Comparison of ENCODE assay signal across 19 cellular contexts in the genomic region with DNA sequence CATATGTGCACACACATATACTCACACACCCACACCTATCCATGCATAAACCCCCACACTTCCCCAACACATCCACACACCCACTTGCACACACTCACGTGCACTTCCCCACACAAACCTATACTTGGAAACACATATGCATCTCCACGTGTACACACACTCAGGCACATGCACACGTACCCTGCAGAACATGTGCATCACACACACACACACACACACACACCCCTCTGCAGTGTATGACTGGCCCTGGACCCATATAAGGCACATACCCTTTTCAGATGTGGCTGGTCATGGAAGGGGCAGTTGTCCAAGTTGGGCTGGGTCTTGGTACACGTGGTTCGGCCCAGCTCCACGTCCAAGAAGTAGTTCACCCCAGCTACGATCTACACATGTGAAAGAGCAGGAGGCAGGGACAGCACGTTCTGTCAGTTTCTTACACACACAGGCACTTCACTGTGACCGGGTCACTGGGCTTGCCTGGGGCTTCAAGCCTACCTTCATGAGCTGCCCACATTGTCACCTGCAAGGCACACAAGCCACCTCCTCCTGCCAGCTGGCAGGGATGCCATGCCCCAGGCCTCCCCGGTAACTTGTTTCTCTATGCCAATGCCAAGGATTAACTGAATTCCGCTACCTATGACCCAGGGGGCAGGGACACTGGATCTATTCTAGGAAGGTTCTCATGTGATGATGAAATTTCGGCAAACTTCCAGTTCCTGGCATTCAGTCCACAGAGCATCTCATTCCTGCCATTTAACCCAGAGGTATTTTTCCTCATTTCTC. TPM values are rescaled to one million over a fixed set of nuclear protein-coding genes. Genes with fewer than 3 reads are reported as not detected.
DNase-seq lines count a peak whose midpoint lies in the region; ATAC-seq, FAIRE-seq and TF ChIP-seq lines count a peak whose summit lies in the region.
"Had no signal": no experiment of that assay in that cellular context is flagged by ENCODE, and none has a peak within 500 bp of the region (broad histone marks: within the 10 kb centered on the region; RNA-seq: fewer than 3 reads in every experiment).

No MANE protein-coding gene starts in this region.

- peak; percentile 32 for DNase-seq in PC-3
- DNase-seq in H1 (ENCODE audit: low read depth in 1 of 2, low spot score in 2 of 2), result no peak
- no peak for DNase-seq in HepG2 (ENCODE audit: low spot score)
- DNase-seq in NCI-H1436 (lab: John Stamatoyannopoulos, UW), result no peak
- DNase-seq: activated CD8-positive, alpha-beta memory T cell treated with anti-CD3 and anti-CD28 coated beads, Interleukin-2, amount 50 U/mL, for 48 hours; activated naive CD8-positive, alpha-beta T cell treated with anti-CD3 and anti-CD28 coated beads, Interleukin-2, amount 10 ng/mL, durations not matched to agents 7 days and 5 days; CD4-positive, CD25-positive, alpha-beta regulatory T cell; KG1; NCI-H2029 treated with DMSO at 0.1 percent for 48 hours; occipital lobe; stimulated activated CD4-positive, alpha-beta T cell treated with anti-CD3 and anti-CD28 coated beads, Interleukin-1b, Interleukin-23, amount 100 ng/mL, for 48 hours had no signal

- no peak overlapping the region for H3K18ac ChIP-seq in H1 (ENCODE audit: extremely low read depth, low read length)

- in situ Hi-C loops in HepG2 (cut with HindIII; ENCODE audit: extremely low pct_ligation_motif_present, low pct_unique_long_range_greater_than_20kb), result loop anchor here (10.0 kb wide), 1 partner anchor 1060 kb away; no protein-coding TSS in a partner anchor

- H4K20me1 ChIP-seq in PC-3 (ENCODE audit: low read length) (0 out of 2 replicates have a peak, but pooled peaks cover 11% of the 10 kb centered on the region), H1 (replicated peaks in 1 of 2; ENCODE audit: control insufficient read depth in 1 of 2, insufficient read depth in 2 of 2, low read length in 2 of 2) (peaks cover 0 to 8% of the 10 kb centered on the region in 2 experiments), HepG2 (ENCODE audit: insufficient read depth, low read length) (peaks cover 15% of the 10 kb centered on the region; the same call in 1 of the 2 replicates)

- H3K9me2 ChIP-seq in PC-3 (replicated peaks; ENCODE audit: low read length), result no peaks in the 10 kb centered on the region

- H3K4me1 ChIP-seq in PC-3 (ENCODE audit: insufficient read depth, low read length) (peaks cover 21% of the 10 kb centered on the region), H1 (replicated peaks in 1 of 4; ENCODE audit: control insufficient read depth in 3 of 4, insufficient read depth in 4 of 4, low read length in 3 of 4) (peaks cover 0 to 9% (median 4%) of the 10 kb centered on the region in 4 experiments; a peak in 4 of 7 replicates), HepG2 (ENCODE audit: insufficient read depth, low read length) (peaks cover 86% of the 10 kb centered on the region), subcutaneous abdominal adipose tissue (ENCODE audit: control insufficient read depth in 5 of 5, insufficient read depth in 5 of 5, low read length in 5 of 5) (peaks cover 14 to 60% (median 49%) of the 10 kb centered on the region in 5 donors)

- TF ChIP-seq POLR2A in H1 (IDR thresholded peaks at IDR 0.05; ENCODE audit: control extremely low read depth in 1 of 2, low read depth in 2 of 2, low read length in 2 of 2), result no peak
- peak in 1 of 2 experiments; percentile 49; a peak in 2 of 4 replicates for TF ChIP-seq POLR2A in HepG2 (IDR thresholded peaks at IDR 0.05; ENCODE audit: insufficient read depth in 1 of 2, low read depth in 2 of 2, low read length in 2 of 2)

- ATAC-seq in PC-3 (no peak), HepG2 (no peak), HG02970 (IDR thresholded peaks at IDR 0.05; ENCODE audit: low FRiP score, unreplicated experiment) (no peak), HG03196 (IDR thresholded peaks at IDR 0.05; ENCODE audit: unreplicated experiment) (no peak), GM21576 (IDR thresholded peaks at IDR 0.05; ENCODE audit: unreplicated experiment) (no peak)
- ATAC-seq: left lung had no signal

- peak overlapping the region; percentile 24; the same call in 1 of the 2 replicates for H3K4me2 ChIP-seq in PC-3 (ENCODE audit: low read length)
- no peak overlapping the region; a peak in 1 of 4 replicates for H3K4me2 ChIP-seq in H1 (ENCODE audit: insufficient read depth in 1 of 2, low read depth in 2 of 2, low read length in 2 of 2)
- H3K4me2 ChIP-seq in HepG2 (ENCODE audit: low read depth, low read length), result peak overlapping the region; percentile 94

- H3K79me2 ChIP-seq in PC-3 (ENCODE audit: low read length), result peaks cover 27% of the 10 kb centered on the region
- no peaks in the 10 kb centered on the region for H3K79me2 ChIP-seq in H1 (ENCODE audit: control insufficient read depth in 1 of 2, insufficient read depth in 2 of 2, low read length in 2 of 2)
- peaks cover 29% of the 10 kb centered on the region for H3K79me2 ChIP-seq in HepG2 (ENCODE audit: insufficient read depth, low read length)

- H2BK20ac ChIP-seq in H1 (ENCODE audit: low read length), result no peak overlapping the region

- H2BK120ac ChIP-seq in H1 (replicated peaks; ENCODE audit: low read depth, low read length), result no peak overlapping the region

- H3K9me3 ChIP-seq in PC-3 (ENCODE audit: low read length) (no peaks in the 10 kb centered on the region), H1 (ENCODE audit: insufficient read depth in 2 of 2, low read depth in 1 of 2, low read length in 1 of 2) (no peaks in the 10 kb centered on the region), HepG2 (ENCODE audit: low read length) (no peaks in the 10 kb centered on the region), subcutaneous abdominal adipose tissue (ENCODE audit: control insufficient read depth in 5 of 5, low read length in 5 of 5) (no peaks in the 10 kb centered on the region)
- H3K9me3 ChIP-seq: left lung had no signal

- FAIRE-seq in H1 (lab: Jason Lieb, UNC) (no peak), HepG2 (lab: Jason Lieb, UNC) (no peak)

- H3K27me3 ChIP-seq in PC-3 (ENCODE audit: low read length) (no peaks in the 10 kb centered on the region), H1 (replicated peaks in 1 of 4; ENCODE audit: control insufficient read depth in 3 of 4, extremely low read depth in 1 of 4, insufficient read depth in 3 of 4, low read length in 3 of 4) (peaks cover 0 to 5% (median 2%) of the 10 kb centered on the region in 4 experiments; a peak in 3 of 7 replicates), HepG2 (ENCODE audit: control insufficient read depth in 1 of 2, insufficient read depth in 2 of 2, low read length in 2 of 2) (no peaks in the 10 kb centered on the region; a peak in 1 of 5 replicates), subcutaneous abdominal adipose tissue (ENCODE audit: control insufficient read depth in 5 of 5, insufficient read depth in 4 of 5, low read length in 5 of 5) (no peaks in the 10 kb centered on the region)

- peak overlapping the region; percentile 54 for H3K4ac ChIP-seq in H1 (replicated peaks; ENCODE audit: insufficient read length, low read depth, low read length)

- H2BK5ac ChIP-seq in H1 (ENCODE audit: low read depth, low read length), result no peak overlapping the region; the same call in 1 of the 2 replicates

- H3K9ac ChIP-seq in PC-3 (ENCODE audit: low read length) (no peak overlapping the region), H1 (replicated peaks in 1 of 4; ENCODE audit: extremely low read depth in 1 of 4, low read depth in 3 of 4, low read length in 3 of 4) (no peak overlapping the region), HepG2 (ENCODE audit: insufficient read depth, low read depth, low read length) (peak overlapping the region; percentile 1; the same call in 1 of the 2 replicates), subcutaneous abdominal adipose tissue (ENCODE audit: low read length in 5 of 5) (peak overlapping the region in 1 of 5 donors; percentile 41)

- intact Hi-C loops in PC-3 (cut with micrococcal nuclease), result no loop called here
- intact Hi-C loops in HepG2 (cut with micrococcal nuclease; ENCODE audit: unreplicated experiment), result no loop called here

- TF ChIP-seq EP300 in H1 (IDR thresholded peaks at IDR 0.05; ENCODE audit: borderline replicate concordance in 1 of 2, low read depth in 2 of 2, low read length in 2 of 2) (no peak), HepG2 (IDR thresholded peaks at IDR 0.05; ENCODE audit: low read depth in 2 of 2, low read length in 2 of 2) (no peak), HepG2 (CRISPR knock-in tag; IDR thresholded peaks at IDR 0.05; ENCODE audit: borderline replicate concordance) (no peak)

- no peak overlapping the region for H3K23ac ChIP-seq in H1 (ENCODE audit: insufficient read length)

- H4K8ac ChIP-seq in H1 (ENCODE audit: extremely low read depth, insufficient read depth, low read length), result no peak overlapping the region

- H3F3A ChIP-seq in PC-3 (ENCODE audit: low read length, unreplicated experiment), result no peaks in the 10 kb centered on the region

- H2AK5ac ChIP-seq in H1 (ENCODE audit: low read depth, low read length), result 0 out of 2 replicates have a peak overlapping the region, but pooled peaks have one; percentile 3

- H4K5ac ChIP-seq in H1 (ENCODE audit: insufficient read length, low read depth, low read length), result no peak overlapping the region

- no peak overlapping the region for H3K14ac ChIP-seq in H1 (ENCODE audit: insufficient read length)

- H2AFZ ChIP-seq in PC-3 (ENCODE audit: low read length) (no peak overlapping the region), H1 (ENCODE audit: low read length) (no peak overlapping the region), HepG2 (ENCODE audit: low read length) (no peak overlapping the region)

- TF ChIP-seq RAD21 in H1 (IDR thresholded peaks at IDR 0.05 in 1 of 2, conservative IDR thresholded peaks at IDR 0.05 in 1 of 2; ENCODE audit: low read depth in 2 of 2, low read length in 2 of 2), result no peak
- TF ChIP-seq RAD21 in HepG2 (CRISPR knock-in tag; IDR thresholded peaks at IDR 0.05), result no peak

- H3K4me3 ChIP-seq in PC-3 (ENCODE audit: low read length), result no peak overlapping the region
- H3K4me3 ChIP-seq in H1 (ENCODE audit: extremely low read depth in 1 of 4, insufficient read depth in 2 of 4, low read depth in 3 of 4, low read length in 4 of 4), result no peak overlapping the region
- peak overlapping the region in 2 of 3 experiments; percentile 29 to 88; a peak in 5 of 6 replicates for H3K4me3 ChIP-seq in HepG2 (replicated peaks in 1 of 3; ENCODE audit: insufficient read depth in 1 of 3, low read depth in 2 of 3, low read length in 3 of 3)
- peak overlapping the region in 4 of 5 donors; percentile 37 to 87 (median 66) for H3K4me3 ChIP-seq in subcutaneous abdominal adipose tissue (ENCODE audit: low read depth in 1 of 5, low read length in 5 of 5)

- 83% methylated on average over 12 of the region's 12 CpGs; no CpG with 5 or more reads in 1 of the 2 experiments for WGBS in H1 (ENCODE audit: extremely low coverage in 1 of 2, insufficient coverage in 1 of 2, insufficient read length in 1 of 2, insufficient replicate concordance in 2 of 2, low coverage in 1 of 2, low lambda C conversion rate in 2 of 2, missing lambda C conversion rate in 1 of 2), 2 experiments
- WGBS in HepG2 (ENCODE audit: low lambda C conversion rate), result 75% methylated on average over 12 of the region's 12 CpGs

- CTCF ChIA-PET in PC-3 (lab: Charles Lee) (no interaction called here), H1 (lab: Charles Lee; ENCODE audit: partially characterized antibody) (interaction anchor here (0.6 to 1.6 kb wide), 3 partner anchors 9 to 100 kb away, joined by 3 read pairs; no protein-coding TSS in a partner anchor), HepG2 (lab: Yijun Ruan, JAX; ENCODE audit: low intra/inter-chr PET ratio, low total read pairs) (no interaction called here)

- no peak overlapping the region for H3K56ac ChIP-seq in H1 (replicated peaks; ENCODE audit: insufficient read length, low read depth, low read length)

- no peak for TF ChIP-seq CTCF in PC-3 (conservative IDR thresholded peaks at IDR 0.05; ENCODE audit: low read depth, low read length)
- no peak for TF ChIP-seq CTCF in H1 (IDR thresholded peaks at IDR 0.05; ENCODE audit: control extremely low read depth in 1 of 3, insufficient read depth in 1 of 3, low read depth in 1 of 3, low read length in 3 of 3)
- no peak for TF ChIP-seq CTCF in HepG2 (CRISPR knock-in tag; IDR thresholded peaks at IDR 0.05)

- H2BK12ac ChIP-seq in H1 (ENCODE audit: low read depth, low read length), result peak overlapping the region; percentile 63; the same call in 1 of the 2 replicates

- no peaks in the 10 kb centered on the region for H3K79me1 ChIP-seq in H1 (ENCODE audit: low read depth, low read length)

- POLR2A ChIA-PET in PC-3 (lab: Charles Lee; ENCODE audit: unreplicated experiment), result no interaction called here
- POLR2A ChIA-PET in H1 (lab: Charles Lee; ENCODE audit: partially characterized antibody), result no interaction called here
- POLR2A ChIA-PET in HepG2 (lab: Yijun Ruan, JAX), result interaction anchor here (2.5 to 18.0 kb wide), 8 partner anchors 10 to 285 kb away, joined by 8 to 543 read pairs (median 16); a partner anchor contains a TSS

- no peak overlapping the region for H4K91ac ChIP-seq in H1 (replicated peaks; ENCODE audit: insufficient read length, low read length)

- H3K27ac ChIP-seq in PC-3 (ENCODE audit: low read length) (no peak overlapping the region), H1 (ENCODE audit: low read depth, low read length) (no peak overlapping the region), HepG2 (ENCODE audit: extremely low read length, insufficient read depth, low read length) (no peak overlapping the region), subcutaneous abdominal adipose tissue (ENCODE audit: low read depth, low read length) (peak overlapping the region; percentile 6)
- H3K27ac ChIP-seq: left lung had no signal

- H3K36me3 ChIP-seq in PC-3 (ENCODE audit: low read depth, low read length), result 0 out of 2 replicates have a peak, but pooled peaks cover 5% of the 10 kb centered on the region
- H3K36me3 ChIP-seq in H1 (ENCODE audit: control insufficient read depth in 2 of 4, insufficient read depth in 4 of 4, low read length in 3 of 4), result no peaks in the 10 kb centered on the region; a peak in 1 of 8 replicates
- H3K36me3 ChIP-seq in HepG2 (replicated peaks in 1 of 2; ENCODE audit: control insufficient read depth in 1 of 2, insufficient read depth in 2 of 2, low read length in 2 of 2), result peaks cover 12 to 20% of the 10 kb centered on the region in 2 experiments
- H3K36me3 ChIP-seq in subcutaneous abdominal adipose tissue (ENCODE audit: control insufficient read depth in 5 of 5, insufficient read depth in 5 of 5, low read length in 5 of 5), result peaks cover 0 to 37% (median 32%) of the 10 kb centered on the region in 5 donors

- H3K23me2 ChIP-seq in H1 (ENCODE audit: low read depth, low read length), result peaks cover 9% of the 10 kb centered on the region

- BruUV-seq in PC-3 (replicated peaks; lab: Mats Ljungman, UMichigan) (no TSS peak), HepG2 (replicated peaks; lab: Mats Ljungman, UMichigan) (no TSS peak)

- H2BK15ac ChIP-seq in H1 (ENCODE audit: low read length), result 0 out of 2 replicates have a peak overlapping the region, but pooled peaks have one; percentile 46

RNA-seq across cellular contexts. Expression of a gene that starts 2.6 kb away (rescaled TPM):
- total RNA-seq in PC-3 (2014; rRNA removed) (311 and 331 TPM in 2 replicates), HepG2 (2016; rRNA removed; fragmentation: Illumina TruSeq; extraction: Trizol) (300 and 690 TPM in 2 replicates)
- 53.2 and 58.1 TPM in 2 replicates for total RNA-seq in H1 (2021; fragmentation: NEBNext Ultra II Directional; extraction: Animal tissue kit (Norgen Biotek cat#: 25700))
- polyA plus RNA-seq in H1 (2011; rRNA removed) (184 and 185 TPM in 2 replicates), HepG2 (2011; rRNA removed) (1,005 and 1,077 TPM in 2 replicates)
- polyA plus RNA-seq in H1 (2011; cell fraction: cytosol; rRNA removed), result 84.3 TPM
- polyA plus RNA-seq in H1 (2011; cell fraction: nucleus; rRNA removed), result 66.5 TPM
- 61.6 to 108 TPM (median 99.6 TPM) in 4 replicates for polyA plus RNA-seq in H1 (2012, experiment 1 of 2)
- polyA plus RNA-seq in H1 (2012, experiment 2 of 2), result 128 TPM
- 68.4 TPM for polyA plus RNA-seq in H1 (2013, experiment 1 of 2)
- polyA plus RNA-seq in H1 (2013, experiment 2 of 2), result 77.9 TPM
- 35.0 and 38.7 TPM in 2 replicates for polyA minus RNA-seq in H1 (2011; rRNA and poly(A)+ RNA removed)
- polyA minus RNA-seq in H1 (2011; cell fraction: cytosol; rRNA and poly(A)+ RNA removed), result 54.3 TPM
- polyA minus RNA-seq in H1 (2011; cell fraction: nucleus; rRNA and poly(A)+ RNA removed), result 21.1 TPM
- total RNA-seq in HepG2 (2016; cell fraction: cytosol; rRNA removed; fragmentation: Illumina TruSeq; extraction: Trizol; ENCODE audit: low read depth), result 306 and 400 TPM in 2 replicates
- total RNA-seq in HepG2 (2016; cell fraction: insoluble cytoplasmic fraction; rRNA removed; fragmentation: Illumina TruSeq; extraction: Trizol), result 277 and 657 TPM in 2 replicates
- total RNA-seq in HepG2 (2016; cell fraction: membrane; rRNA removed; fragmentation: Illumina TruSeq; extraction: Trizol), result 267 and 341 TPM in 2 replicates
- 478 and 575 TPM in 2 replicates for total RNA-seq in HepG2 (2016; cell fraction: nucleus; rRNA removed; fragmentation: Illumina TruSeq; extraction: Trizol)
- polyA plus RNA-seq in HepG2 (2011; cell fraction: cytosol; rRNA removed), result 827 and 1,616 TPM in 2 replicates
- 530 and 563 TPM in 2 replicates for polyA plus RNA-seq in HepG2 (2011; cell fraction: nucleus; rRNA removed)
- polyA plus RNA-seq in HepG2 (2012), result 560 and 584 TPM in 2 replicates
- 569 and 650 TPM in 2 replicates for polyA plus RNA-seq in HepG2 (2016; cell fraction: cytosol; fragmentation: Illumina TruSeq; extraction: Trizol; ENCODE audit: low read depth)
- polyA plus RNA-seq in HepG2 (2016; cell fraction: insoluble cytoplasmic fraction; fragmentation: Illumina TruSeq; extraction: Trizol; ENCODE audit: low read depth), result 435 and 510 TPM in 2 replicates
- polyA plus RNA-seq in HepG2 (2016; cell fraction: membrane; fragmentation: Illumina TruSeq; extraction: Trizol; ENCODE audit: low read depth), result 388 and 429 TPM in 2 replicates
- polyA plus RNA-seq in HepG2 (2016; cell fraction: nucleus; fragmentation: Illumina TruSeq; extraction: Trizol; ENCODE audit: insufficient read depth, low read depth), result 1,429 and 1,592 TPM in 2 replicates
- 60.4 and 1,528 TPM in 2 replicates for polyA minus RNA-seq in HepG2 (2011; rRNA and poly(A)+ RNA removed; ENCODE audit: low replicate concordance)
- 688 and 730 TPM in 2 replicates for polyA minus RNA-seq in HepG2 (2011; cell fraction: cytosol; rRNA and poly(A)+ RNA removed)
- polyA minus RNA-seq in HepG2 (2011; cell fraction: nucleus; rRNA and poly(A)+ RNA removed), result 130 and 153 TPM in 2 replicates

RNA-seq across cellular contexts. Expression of a gene that starts 29.5 kb away (rescaled TPM):
- total RNA-seq in PC-3 (2014; rRNA removed) (not detected in 2 replicates), HepG2 (2016; rRNA removed; fragmentation: Illumina TruSeq; extraction: Trizol) (0.07 TPM in 1 of 2 replicates, not detected in the other)
- total RNA-seq in H1 (2021; fragmentation: NEBNext Ultra II Directional; extraction: Animal tissue kit (Norgen Biotek cat#: 25700)), result 0.19 TPM in 1 of 2 replicates, not detected in the other
- polyA plus RNA-seq in H1 (2011; rRNA removed) (0.05 and 0.08 TPM in 2 replicates), HepG2 (2011; rRNA removed) (not detected in 2 replicates)
- polyA plus RNA-seq in H1 (2011; cell fraction: cytosol; rRNA removed), result 0.09 TPM
- polyA plus RNA-seq in H1 (2011; cell fraction: nucleus; rRNA removed), result 0.13 TPM
- polyA plus RNA-seq in H1 (2012, experiment 1 of 2), result not detected in 4 replicates
- polyA plus RNA-seq in H1 (2012, experiment 2 of 2), result not detected
- polyA plus RNA-seq in H1 (2013, experiment 1 of 2), result not detected
- polyA plus RNA-seq in H1 (2013, experiment 2 of 2), result not detected
- polyA minus RNA-seq in H1 (2011; rRNA and poly(A)+ RNA removed), result 0.09 TPM in 1 of 2 replicates, not detected in the other
- not detected for polyA minus RNA-seq in H1 (2011; cell fraction: cytosol; rRNA and poly(A)+ RNA removed)
- polyA minus RNA-seq in H1 (2011; cell fraction: nucleus; rRNA and poly(A)+ RNA removed), result not detected
- not detected in 2 replicates for total RNA-seq in HepG2 (2016; cell fraction: cytosol; rRNA removed; fragmentation: Illumina TruSeq; extraction: Trizol; ENCODE audit: low read depth)
- not detected in 2 replicates for total RNA-seq in HepG2 (2016; cell fraction: insoluble cytoplasmic fraction; rRNA removed; fragmentation: Illumina TruSeq; extraction: Trizol)
- not detected in 2 replicates for total RNA-seq in HepG2 (2016; cell fraction: membrane; rRNA removed; fragmentation: Illumina TruSeq; extraction: Trizol)
- not detected in 2 replicates for total RNA-seq in HepG2 (2016; cell fraction: nucleus; rRNA removed; fragmentation: Illumina TruSeq; extraction: Trizol)
- polyA plus RNA-seq in HepG2 (2011; cell fraction: cytosol; rRNA removed), result not detected in 2 replicates
- not detected in 2 replicates for polyA plus RNA-seq in HepG2 (2011; cell fraction: nucleus; rRNA removed)
- polyA plus RNA-seq in HepG2 (2012), result not detected in 2 replicates
- polyA plus RNA-seq in HepG2 (2016; cell fraction: cytosol; fragmentation: Illumina TruSeq; extraction: Trizol; ENCODE audit: low read depth), result not detected in 2 replicates
- polyA plus RNA-seq in HepG2 (2016; cell fraction: insoluble cytoplasmic fraction; fragmentation: Illumina TruSeq; extraction: Trizol; ENCODE audit: low read depth), result not detected in 2 replicates
- not detected in 2 replicates for polyA plus RNA-seq in HepG2 (2016; cell fraction: membrane; fragmentation: Illumina TruSeq; extraction: Trizol; ENCODE audit: low read depth)
- not detected in 2 replicates for polyA plus RNA-seq in HepG2 (2016; cell fraction: nucleus; fragmentation: Illumina TruSeq; extraction: Trizol; ENCODE audit: insufficient read depth, low read depth)
- polyA minus RNA-seq in HepG2 (2011; rRNA and poly(A)+ RNA removed; ENCODE audit: low replicate concordance), result not detected in 2 replicates
- not detected in 2 replicates for polyA minus RNA-seq in HepG2 (2011; cell fraction: cytosol; rRNA and poly(A)+ RNA removed)
- 0.25 TPM in 1 of 2 replicates, not detected in the other for polyA minus RNA-seq in HepG2 (2011; cell fraction: nucleus; rRNA and poly(A)+ RNA removed)
- total RNA-seq: activated naive CD8-positive, alpha-beta T cell treated with anti-CD3 and anti-CD28 coated beads, Interleukin-2, amount 10 ng/mL, durations not matched to agents 7 days and 5 days; CD4-positive, CD25-positive, alpha-beta regulatory T cell; G401; glomerular endothelial cell; left lung; occipital lobe; SK-MEL-5 had no signal
- polyA plus RNA-seq: CD4-positive, CD25-positive, alpha-beta regulatory T cell had no signal

RNA-seq across cellular contexts. Expression of a gene that starts 53.7 kb away (rescaled TPM):
- total RNA-seq in PC-3 (2014; rRNA removed), result 0.98 TPM in 1 of 2 replicates, not detected in the other
- not detected in 2 replicates for total RNA-seq in H1 (2021; fragmentation: NEBNext Ultra II Directional; extraction: Animal tissue kit (Norgen Biotek cat#: 25700))
- not detected in 2 replicates for polyA plus RNA-seq in H1 (2011; rRNA removed)
- 0.12 TPM for polyA plus RNA-seq in H1 (2011; cell fraction: cytosol; rRNA removed)
- not detected for polyA plus RNA-seq in H1 (2011; cell fraction: nucleus; rRNA removed)
- 1.0 TPM in 1 of 4 replicates, not detected in the others for polyA plus RNA-seq in H1 (2012, experiment 1 of 2)
- 0.59 TPM for polyA plus RNA-seq in H1 (2012, experiment 2 of 2)
- not detected for polyA plus RNA-seq in H1 (2013, experiment 1 of 2)
- polyA plus RNA-seq in H1 (2013, experiment 2 of 2), result 0.18 TPM
- not detected in 2 replicates for polyA minus RNA-seq in H1 (2011; rRNA and poly(A)+ RNA removed)
- polyA minus RNA-seq in H1 (2011; cell fraction: cytosol; rRNA and poly(A)+ RNA removed), result not detected
- polyA minus RNA-seq in H1 (2011; cell fraction: nucleus; rRNA and poly(A)+ RNA removed), result not detected
- total RNA-seq in HepG2 (2016; rRNA removed; fragmentation: Illumina TruSeq; extraction: Trizol), result not detected in 2 replicates
- total RNA-seq in HepG2 (2016; cell fraction: cytosol; rRNA removed; fragmentation: Illumina TruSeq; extraction: Trizol; ENCODE audit: low read depth), result not detected in 2 replicates
- total RNA-seq in HepG2 (2016; cell fraction: insoluble cytoplasmic fraction; rRNA removed; fragmentation: Illumina TruSeq; extraction: Trizol), result not detected in 2 replicates
- total RNA-seq in HepG2 (2016; cell fraction: membrane; rRNA removed; fragmentation: Illumina TruSeq; extraction: Trizol), result not detected in 2 replicates
- not detected in 2 replicates for total RNA-seq in HepG2 (2016; cell fraction: nucleus; rRNA removed; fragmentation: Illumina TruSeq; extraction: Trizol)
- 0.16 TPM in 1 of 2 replicates, not detected in the other for polyA plus RNA-seq in HepG2 (2011; rRNA removed)
- not detected in 2 replicates for polyA plus RNA-seq in HepG2 (2011; cell fraction: cytosol; rRNA removed)
- polyA plus RNA-seq in HepG2 (2011; cell fraction: nucleus; rRNA removed), result not detected in 2 replicates
- not detected in 2 replicates for polyA plus RNA-seq in HepG2 (2012)
- polyA plus RNA-seq in HepG2 (2016; cell fraction: cytosol; fragmentation: Illumina TruSeq; extraction: Trizol; ENCODE audit: low read depth), result not detected in 2 replicates
- not detected in 2 replicates for polyA plus RNA-seq in HepG2 (2016; cell fraction: insoluble cytoplasmic fraction; fragmentation: Illumina TruSeq; extraction: Trizol; ENCODE audit: low read depth)
- polyA plus RNA-seq in HepG2 (2016; cell fraction: membrane; fragmentation: Illumina TruSeq; extraction: Trizol; ENCODE audit: low read depth), result not detected in 2 replicates
- polyA plus RNA-seq in HepG2 (2016; cell fraction: nucleus; fragmentation: Illumina TruSeq; extraction: Trizol; ENCODE audit: insufficient read depth, low read depth), result not detected in 2 replicates
- polyA minus RNA-seq in HepG2 (2011; rRNA and poly(A)+ RNA removed; ENCODE audit: low replicate concordance), result not detected in 2 replicates
- polyA minus RNA-seq in HepG2 (2011; cell fraction: cytosol; rRNA and poly(A)+ RNA removed), result not detected in 2 replicates
- polyA minus RNA-seq in HepG2 (2011; cell fraction: nucleus; rRNA and poly(A)+ RNA removed), result not detected in 2 replicates
- total RNA-seq: activated naive CD8-positive, alpha-beta T cell treated with anti-CD3 and anti-CD28 coated beads, Interleukin-2, amount 10 ng/mL, durations not matched to agents 7 days and 5 days; CD4-positive, CD25-positive, alpha-beta regulatory T cell; G401; glomerular endothelial cell; left lung; occipital lobe; SK-MEL-5 had no signal
- polyA plus RNA-seq: CD4-positive, CD25-positive, alpha-beta regulatory T cell had no signal

Comparison
In these comparisons a context has a peak if more than half of its experiments do, and no peak if none do; other contexts are left out.
1. H3K4me2 ChIP-seq: peak in PC-3 (single experiment) and HepG2 (single experiment); none in H1 (0 of 2).
2. H3K4me3 ChIP-seq: peak in HepG2 (2 of 3) and subcutaneous abdominal adipose tissue (4 of 5); none in PC-3 (single experiment) and H1 (0 of 4).